Comparison of ENCODE assay signal across 8 cellular contexts in genomic region chr12:13173537-13173936, GRCh38. TPM values are rescaled to one million over a fixed set of nuclear protein-coding genes. Genes with fewer than 3 reads are reported as not detected.
A peak's percentile ranks its signal among the peaks of the same experiment; 100 is the strongest.
DNase-seq lines count a peak whose midpoint lies in the region; ATAC-seq, FAIRE-seq and TF ChIP-seq lines count a peak whose summit lies in the region.

No MANE protein-coding gene starts in this region.

- no peak for FAIRE-seq in kidney (lab: Jason Lieb, UNC)

- no peak for TF ChIP-seq CTCF in kidney (IDR thresholded peaks at IDR 0.05; ENCODE audit: borderline replicate concordance, extremely low read depth, insufficient read depth)

- peaks cover 0 to 3% of the 10 kb centered on the region in 2 donors for H3K27me3 ChIP-seq in stomach smooth muscle (ENCODE audit: control insufficient read depth in 1 of 2, insufficient read depth in 2 of 2, low read length in 2 of 2)

- H3K9me3 ChIP-seq in kidney (ENCODE audit: control insufficient read depth in 1 of 2, low read length in 2 of 2) (no peaks in the 10 kb centered on the region), stomach smooth muscle (ENCODE audit: control insufficient read depth in 2 of 2, low read length in 2 of 2) (no peaks in the 10 kb centered on the region)

- H3K4me3 ChIP-seq in kidney (ENCODE audit: low read length in 2 of 2), result no peak overlapping the region
- no peak overlapping the region for H3K4me3 ChIP-seq in stomach smooth muscle (ENCODE audit: low read length in 2 of 2)

- ATAC-seq in GM21447 (IDR thresholded peaks at IDR 0.05; ENCODE audit: unreplicated experiment), result peak; percentile 95
- peak; percentile 93 for ATAC-seq in HG03575 (IDR thresholded peaks at IDR 0.05; ENCODE audit: extremely low read depth, insufficient number of reproducible peaks, low FRiP score, unreplicated experiment)

- H3K4me1 ChIP-seq in kidney (ENCODE audit: control insufficient read depth in 1 of 2, insufficient read depth in 1 of 2, low read depth in 1 of 2, low read length in 2 of 2), result peaks cover 0 to 2% of the 10 kb centered on the region in 2 donors
- H3K4me1 ChIP-seq in stomach smooth muscle (ENCODE audit: control insufficient read depth, insufficient read depth, low read length), result peaks cover 3% of the 10 kb centered on the region

- H3K9ac ChIP-seq in kidney (ENCODE audit: low read length in 2 of 2) (no peak overlapping the region), stomach smooth muscle (ENCODE audit: low read length in 2 of 2) (no peak overlapping the region)

- DNase-seq in GM04503 (ENCODE audit: low read depth) (peak; percentile 95), astrocyte of the hippocampus (ENCODE audit: low read depth, low spot score) (peak; percentile 93), kidney (peak; percentile 83), NCI-H2029 treated with DMSO at 0.1 percent for 48 hours (lab: John Stamatoyannopoulos, UW) (no peak), DMS79 (lab: John Stamatoyannopoulos, UW) (no peak)

- H3K27ac ChIP-seq in kidney (ENCODE audit: low read depth in 2 of 2, low read length in 2 of 2) (no peak overlapping the region), stomach smooth muscle (ENCODE audit: low read length) (peak overlapping the region; percentile 46)

- H3K36me3 ChIP-seq in kidney (ENCODE audit: control insufficient read depth in 1 of 2, insufficient read depth in 2 of 2, low read length in 2 of 2), result no peaks in the 10 kb centered on the region
- H3K36me3 ChIP-seq in stomach smooth muscle (ENCODE audit: control insufficient read depth in 2 of 2, insufficient read depth in 2 of 2, low read length in 2 of 2), result no peaks in the 10 kb centered on the region

- intact Hi-C loops in kidney (cut with DNase I), result no loop called here

RNA-seq across cellular contexts. Expression of gene EMP1, which starts 23.0 kb away (rescaled TPM):
- 431 TPM for total RNA-seq in kidney
- polyA plus RNA-seq in kidney (ENCODE audit: insufficient read depth, low read depth, low replicate concordance), result 45.1 TPM

Comparison
In these comparisons a context has a peak if more than half of its experiments do, and no peak if none do; other contexts are left out.
1. DNase-seq: peak in GM04503 (single experiment), astrocyte of the hippocampus (single experiment) and kidney (single experiment); none in NCI-H2029 treated with DMSO at 0.1 percent for 48 hours (single experiment) and DMS79 (single experiment).